16 cellular contexts compared by ENCODE assay signal in the genomic region with DNA sequence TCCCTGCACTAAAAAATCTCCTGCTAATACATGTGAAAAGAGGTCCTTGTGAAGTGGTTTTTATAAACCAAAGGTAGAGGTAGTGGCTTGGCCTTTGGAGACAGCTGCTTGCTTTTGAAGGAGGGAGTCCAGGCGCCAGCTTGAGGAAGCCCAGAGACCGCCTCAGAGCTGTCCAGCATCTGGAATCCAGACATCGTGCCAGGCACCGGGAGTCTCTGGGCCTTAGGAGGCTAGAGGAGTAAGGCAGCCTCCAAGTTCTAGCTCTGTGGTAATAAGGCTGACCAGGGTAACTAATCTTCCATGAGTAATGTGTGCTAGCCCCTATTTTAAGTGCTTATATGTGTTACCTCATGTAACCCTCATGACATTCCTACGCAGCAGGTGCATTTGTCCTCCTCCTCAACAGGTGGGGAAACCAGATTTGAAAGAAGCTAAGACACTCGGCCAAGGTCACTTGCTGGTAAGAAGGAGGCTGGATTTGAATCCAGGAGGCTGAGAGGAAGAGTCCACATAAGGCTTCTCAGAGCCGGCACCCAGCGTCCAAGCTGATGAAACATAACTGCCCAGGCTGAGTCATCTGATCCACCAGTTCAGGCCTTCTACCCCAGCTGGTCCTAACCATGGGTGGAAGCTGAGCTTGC. TPM values are rescaled to one million over a fixed set of nuclear protein-coding genes. Genes with fewer than 3 reads are reported as not detected.
DNase-seq lines count a peak whose midpoint lies in the region; ATAC-seq, FAIRE-seq and TF ChIP-seq lines count a peak whose summit lies in the region.
"Had no signal": no experiment of that assay in that cellular context is flagged by ENCODE, and none has a peak within 500 bp of the region (broad histone marks: within the 10 kb centered on the region; RNA-seq: fewer than 3 reads in every experiment).

No MANE protein-coding gene starts in this region.

- H3K9me3 ChIP-seq in K562 (replicated peaks; ENCODE audit: control insufficient read depth, insufficient read depth, low read depth, low read length): no peaks in the 10 kb centered on the region
- H3K9me3 ChIP-seq: neutrophil, SJCRH30, stomach had no signal

- no peaks in the 10 kb centered on the region; a peak in 1 of 5 replicates for H3K4me1 ChIP-seq in K562 (replicated peaks in 1 of 2; ENCODE audit: control insufficient read depth in 2 of 2, insufficient read depth in 2 of 2, low read length in 2 of 2)

- POLR2A ChIA-PET in K562 (lab: Yijun Ruan, JAX): no interaction called here

- 18% methylated on average over 8 of the region's 8 CpGs for WGBS in K562 (ENCODE audit: insufficient coverage, low coverage, missing lambda C conversion rate)

- H3K9me3 Mint-ChIP-seq in progenitor cell of endocrine pancreas (ENCODE audit: low read depth): no peaks in the 10 kb centered on the region
- no peaks in the 10 kb centered on the region for H3K9me3 Mint-ChIP-seq in activated T-cell treated with anti-CD3 and anti-CD28 coated beads, Interleukin-2, amount 50 U/mL, for 72 hours
- H3K9me3 Mint-ChIP-seq: activated CD4-positive, alpha-beta memory T cell treated with anti-CD3 and anti-CD28 coated beads, Interleukin-2, amount 10 ng/mL, durations not matched to agents 7 days and 5 days; memory B cell had no signal

- H3K9me1 ChIP-seq in K562 (ENCODE audit: control insufficient read depth, insufficient read depth, low read length): no peaks in the 10 kb centered on the region

- no peak overlapping the region for H3K4me3 ChIP-seq in AG09309 (ENCODE audit: control insufficient read depth, low read depth, low read length)
- no peak overlapping the region for H3K4me3 ChIP-seq in K562
- H3K4me3 ChIP-seq: smooth muscle cell had no signal

- no peak for ATAC-seq in K562
- ATAC-seq in GM21576 (IDR thresholded peaks at IDR 0.05; ENCODE audit: unreplicated experiment): no peak
- no peak for ATAC-seq in activated T-cell treated with anti-CD3 and anti-CD28 coated beads, Interleukin-2, amount 50 U/mL, for 72 hours (replicated peaks in 1 of 2)

- no peak for TF ChIP-seq POLR2A in K562 (conservative IDR thresholded peaks at IDR 0.05)

- intact Hi-C loops in K562 (cut with micrococcal nuclease): loop anchor here (5.0 kb wide), 1 partner anchor 283 kb away; no protein-coding TSS in a partner anchor

- TF ChIP-seq CTCF in AG09309 (IDR thresholded peaks at IDR 0.05; ENCODE audit: control insufficient read depth, insufficient read depth, low read depth, low read length, missing control alignments) (no peak), K562 (IDR thresholded peaks at IDR 0.05 in 2 of 3, conservative IDR thresholded peaks at IDR 0.05 in 1 of 3; ENCODE audit: insufficient read depth in 2 of 3, low read depth in 1 of 3, low read length in 3 of 3) (no peak), progenitor cell of endocrine pancreas (IDR thresholded peaks at IDR 0.05; ENCODE audit: unreplicated experiment) (no peak)

- H3K36me3 ChIP-seq in K562 (ENCODE audit: control insufficient read depth, insufficient read depth, low read length): no peaks in the 10 kb centered on the region
- H3K36me3 ChIP-seq: neutrophil, SJCRH30, stomach had no signal

- no peaks in the 10 kb centered on the region for H3K36me3 Mint-ChIP-seq in progenitor cell of endocrine pancreas (ENCODE audit: insufficient read depth)
- no peaks in the 10 kb centered on the region for H3K36me3 Mint-ChIP-seq in activated T-cell treated with anti-CD3 and anti-CD28 coated beads, Interleukin-2, amount 50 U/mL, for 72 hours (ENCODE audit: insufficient read depth in 2 of 2)
- H3K36me3 Mint-ChIP-seq: memory B cell had no signal

- no peaks in the 10 kb centered on the region for H3K79me2 ChIP-seq in K562 (ENCODE audit: control insufficient read depth, insufficient read depth, low read length)

- peaks cover 0 to 23% of the 10 kb centered on the region in 2 experiments; a peak in 3 of 5 replicates for H3K27me3 ChIP-seq in K562 (ENCODE audit: control insufficient read depth in 2 of 2, insufficient read depth in 2 of 2, low read length in 2 of 2)
- H3K27me3 ChIP-seq: SJCRH30 had no signal

- peaks cover under 1% of the 10 kb centered on the region for H3K4me1 Mint-ChIP-seq in progenitor cell of endocrine pancreas (ENCODE audit: low read depth)
- H3K4me1 Mint-ChIP-seq in activated T-cell treated with anti-CD3 and anti-CD28 coated beads, Interleukin-2, amount 50 U/mL, for 72 hours (ENCODE audit: low read depth): peaks cover 6% of the 10 kb centered on the region
- H3K4me1 Mint-ChIP-seq: activated CD4-positive, alpha-beta memory T cell treated with anti-CD3 and anti-CD28 coated beads, Interleukin-2, amount 10 ng/mL, durations not matched to agents 7 days and 5 days; memory B cell had no signal

- TF ChIP-seq EP300 in K562 (IDR thresholded peaks at IDR 0.05; ENCODE audit: low read length): no peak

- H3K4me2 ChIP-seq in K562 (ENCODE audit: insufficient read depth, low read length): no peak overlapping the region

- no peak for FAIRE-seq in K562 (lab: Jason Lieb, UNC)

- no peak overlapping the region for H3K4me3 Mint-ChIP-seq in progenitor cell of endocrine pancreas (ENCODE audit: low read depth)
- H3K4me3 Mint-ChIP-seq in activated T-cell treated with anti-CD3 and anti-CD28 coated beads, Interleukin-2, amount 50 U/mL, for 72 hours: no peak overlapping the region
- H3K4me3 Mint-ChIP-seq: activated CD4-positive, alpha-beta memory T cell treated with anti-CD3 and anti-CD28 coated beads, Interleukin-2, amount 10 ng/mL, durations not matched to agents 7 days and 5 days; memory B cell had no signal

- H3K9ac ChIP-seq in K562 (ENCODE audit: insufficient read depth in 1 of 2, low read depth in 2 of 2, low read length in 2 of 2): no peak overlapping the region

- no peak for TF ChIP-seq RAD21 in K562 (CRISPR knock-in tag; conservative IDR thresholded peaks at IDR 0.05 in 1 of 2, IDR thresholded peaks at IDR 0.05 in 1 of 2)

- DNase-seq in AG09309 (ENCODE audit: low read depth) (peak; percentile 20), HT1080 (ENCODE audit: low read depth) (peak; percentile 44), K562 (ENCODE audit: extremely low read depth in 1 of 4, low spot score in 3 of 4) (no peak), iris pigment epithelial cell (ENCODE audit: low read depth) (peak; percentile 57), progenitor cell of endocrine pancreas (ENCODE audit: low spot score, unreplicated experiment) (no peak), SW 1271 (lab: John Stamatoyannopoulos, UW) (no peak)
- no peak for DNase-seq in activated T-cell treated with anti-CD3 and anti-CD28 coated beads, Interleukin-2, amount 50 U/mL, for 72 hours
- DNase-seq: activated CD4-positive, alpha-beta memory T cell treated with anti-CD3 and anti-CD28 coated beads, Interleukin-2, amount 10 ng/mL, durations not matched to agents 7 days and 5 days; foreskin melanocyte; SJCRH30; stomach had no signal

- no TSS peak for BruUV-seq in K562 (replicated peaks; lab: Mats Ljungman, UMichigan)

- in situ Hi-C loops in K562 (cut with MboI): loop anchor here (5.0 kb wide), 2 partner anchors 143 to 238 kb away; no protein-coding TSS in a partner anchor

- H3K27ac Mint-ChIP-seq in progenitor cell of endocrine pancreas: no peak overlapping the region
- H3K27ac Mint-ChIP-seq in activated T-cell treated with anti-CD3 and anti-CD28 coated beads, Interleukin-2, amount 50 U/mL, for 72 hours: no peak overlapping the region
- H3K27ac Mint-ChIP-seq: activated CD4-positive, alpha-beta memory T cell treated with anti-CD3 and anti-CD28 coated beads, Interleukin-2, amount 10 ng/mL, durations not matched to agents 7 days and 5 days; memory B cell had no signal

- peaks cover 21% of the 10 kb centered on the region for H3K27me3 Mint-ChIP-seq in progenitor cell of endocrine pancreas
- no peaks in the 10 kb centered on the region for H3K27me3 Mint-ChIP-seq in activated T-cell treated with anti-CD3 and anti-CD28 coated beads, Interleukin-2, amount 50 U/mL, for 72 hours (ENCODE audit: low read depth)

- CTCF ChIA-PET in K562 (lab: Yijun Ruan, JAX; ENCODE audit: low intra/inter-chr PET ratio): interaction anchor here (0.7 to 4.1 kb wide), 4 partner anchors 150 to 281 kb away, joined by 3 to 44 read pairs (median 6); no protein-coding TSS in a partner anchor

- no peak overlapping the region for H2AFZ ChIP-seq in K562 (ENCODE audit: low read depth, low read length)

- H4K20me1 ChIP-seq in K562 (replicated peaks; ENCODE audit: control insufficient read depth, insufficient read depth, low read length): no peaks in the 10 kb centered on the region

- no peak overlapping the region for H3K27ac ChIP-seq in K562 (ENCODE audit: extremely low read depth, low read depth, low read length)
- H3K27ac ChIP-seq: neutrophil, SJCRH30 had no signal

TF ChIP-seq in K562, 482 proteins besides CTCF, POLR2A, EP300 and RAD21 (continues in another document):
- TF ChIP-seq CBX3 (IDR thresholded peaks at IDR 0.05; ENCODE audit: borderline replicate concordance in 1 of 2, low read length in 2 of 2) (no peak), YY1 (IDR thresholded peaks at IDR 0.05; ENCODE audit: borderline replicate concordance in 1 of 3, control insufficient read depth in 1 of 3, extremely low read depth in 1 of 3, insufficient read depth in 3 of 3, insufficient read length in 1 of 3, insufficient replicate concordance in 2 of 3, low read depth in 1 of 3, low read length in 2 of 3) (no peak), CTBP1 (IDR thresholded peaks at IDR 0.05; ENCODE audit: borderline replicate concordance) (no peak), ZNF3 (CRISPR knock-in tag; IDR thresholded peaks at IDR 0.05) (no peak)

RNA-seq across cellular contexts. Expression of a gene that starts 26.1 kb away (rescaled TPM):
- total RNA-seq in HT1080 (2014; rRNA removed; shearing (Covaris generic)): not detected in 2 replicates
- polyA plus RNA-seq in HT1080 (2015; cell fraction: cytosol; rRNA removed): not detected in 2 replicates
- not detected in 2 replicates for polyA plus RNA-seq in HT1080 (2015; cell fraction: nucleus; rRNA removed)
- not detected in 2 replicates for total RNA-seq in K562 (2011; cell fraction: chromatin; rRNA removed; ENCODE audit: low replicate concordance)
- not detected in 2 replicates for total RNA-seq in K562 (2011; cell fraction: nucleolus; rRNA removed)
- total RNA-seq in K562 (2011; cell fraction: nucleoplasm; rRNA removed): not detected in 2 replicates
- total RNA-seq in K562 (2014; rRNA removed) (not detected in 2 replicates), K562 (2014; rRNA removed; fragmentation: Illumina TruSeq; extraction: Trizol) (not detected in 2 replicates), K562 (2015; rRNA removed; fragmentation: Illumina TruSeq; extraction: Trizol) (not detected in 2 replicates), K562 (2021) (not detected in 2 replicates), progenitor cell of endocrine pancreas (1.5 and 1.7 TPM in 2 replicates)
- polyA plus RNA-seq in K562 (2011; rRNA removed) (not detected in 2 replicates), K562 (2014; fragmentation: Illumina TruSeq; extraction: Trizol) (not detected in 2 replicates), K562 (2014; fragmentation: Nextera tagmentation; extraction: Ambion mirVana) (not detected), K562 (2014; rRNA removed) (not detected in 2 replicates)
- not detected in 2 replicates for polyA plus RNA-seq in K562 (2011; cell fraction: cytosol; rRNA removed)
- polyA plus RNA-seq in K562 (2011; cell fraction: nucleus; rRNA removed): not detected in 2 replicates
- not detected in 2 replicates for polyA plus RNA-seq in K562 (2012)
- not detected in 2 replicates for polyA minus RNA-seq in K562 (2011; rRNA and poly(A)+ RNA removed)
- not detected in 2 replicates for polyA minus RNA-seq in K562 (2011; cell fraction: cytosol; rRNA and poly(A)+ RNA removed)
- polyA minus RNA-seq in K562 (2011; cell fraction: nucleus; rRNA and poly(A)+ RNA removed): not detected in 2 replicates
- not detected for total RNA-seq in activated T-cell treated with anti-CD3 and anti-CD28 coated beads, Interleukin-2, amount 50 U/mL, for 72 hours
- total RNA-seq: activated CD4-positive, alpha-beta memory T cell treated with anti-CD3 and anti-CD28 coated beads, Interleukin-2, amount 10 ng/mL, durations not matched to agents 7 days and 5 days; dermis microvascular lymphatic vessel endothelial cell; SJCRH30; smooth muscle cell had no signal
- polyA plus RNA-seq: smooth muscle cell had no signal

Comparison
In these comparisons a context has a peak if more than half of its experiments do, and no peak if none do; other contexts are left out.
1. DNase-seq: peak in AG09309 (single experiment), HT1080 (single experiment) and iris pigment epithelial cell (single experiment); none in K562 (0 of 4), progenitor cell of endocrine pancreas (single experiment), SW 1271 (0 of 2) and activated T-cell treated with anti-CD3 and anti-CD28 coated beads, Interleukin-2, amount 50 U/mL, for 72 hours (0 of 2).